In the genomic region with DNA sequence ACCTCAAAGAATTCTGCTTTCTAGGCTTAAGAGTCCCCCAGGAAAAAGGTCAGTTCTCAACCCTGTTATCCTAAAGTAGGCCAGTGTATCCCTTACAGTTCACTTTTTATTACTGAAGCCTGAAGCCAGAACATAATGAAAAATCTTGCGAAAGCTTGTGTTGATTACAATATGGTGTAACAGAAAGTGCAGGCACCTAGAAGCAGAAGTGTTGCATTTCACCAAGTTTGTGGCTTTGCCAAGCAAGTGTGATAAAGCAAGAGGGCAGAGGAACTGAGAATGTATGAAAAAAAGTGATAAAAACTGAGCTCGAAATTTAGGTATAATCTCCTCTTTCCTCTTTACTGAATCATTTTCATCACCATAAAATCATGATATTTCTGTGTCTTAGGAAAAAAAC, we compare ENCODE assay signal across 11 cellular contexts. TPM values are rescaled to one million over a fixed set of nuclear protein-coding genes. Genes with fewer than 3 reads are reported as not detected.
DNase-seq lines count a peak whose midpoint lies in the region; ATAC-seq and TF ChIP-seq lines count a peak whose summit lies in the region.
"Had no signal": no experiment of that assay in that cellular context is flagged by ENCODE, and none has a peak within 500 bp of the region (broad histone marks: within the 10 kb centered on the region; RNA-seq: fewer than 3 reads in every experiment).

No MANE protein-coding gene starts in this region.

- peaks cover 65 to 69% of the 10 kb centered on the region in 2 donors for H3K4me1 Mint-ChIP-seq in natural killer cell

- TF ChIP-seq CTCF in natural killer cell (IDR thresholded peaks at IDR 0.05): no peak

- H3K9me3 Mint-ChIP-seq in natural killer cell: peaks cover 0 to 3% of the 10 kb centered on the region in 2 donors

- 59 to 83% methylated on average over 2 of the region's 2 CpGs for WGBS in aorta, 2 donors

- H3K27me3 Mint-ChIP-seq in natural killer cell (ENCODE audit: low read depth in 2 of 2): no peaks in the 10 kb centered on the region

- peaks cover under 1% of the 10 kb centered on the region for H3K36me3 Mint-ChIP-seq in natural killer cell

- H3K36me3 ChIP-seq in aorta (ENCODE audit: control insufficient read depth in 1 of 2, insufficient read depth in 2 of 2, low read length in 1 of 2): no peaks in the 10 kb centered on the region

- H3K27ac Mint-ChIP-seq in natural killer cell: peak overlapping the region; percentile 82 to 91

- no peaks in the 10 kb centered on the region for H3K9me3 ChIP-seq in aorta (ENCODE audit: control insufficient read depth, low read length)

- intact Hi-C loops in natural killer cell (cut with micrococcal nuclease): loop anchor here (2.0 to 5.0 kb wide), 2 partner anchors 15 to 227 kb away; a partner anchor contains a TSS
- intact Hi-C loops in aorta (cut with DNase I): no loop called here

- no peak overlapping the region for H3K4me3 ChIP-seq in aorta (ENCODE audit: low read length in 2 of 2)
- H3K4me3 ChIP-seq: skin epidermis had no signal

- H3K27ac ChIP-seq in aorta (ENCODE audit: low read depth in 1 of 2, low read length in 2 of 2): no peak overlapping the region

- no peaks in the 10 kb centered on the region for H3K4me1 ChIP-seq in aorta (ENCODE audit: control insufficient read depth in 1 of 2, insufficient read depth in 2 of 2, low read length in 2 of 2)

- DNase-seq in NOMO-1 treated with dmso at 0.1 percent for 144 hours (lab: John Stamatoyannopoulos, UW; ENCODE audit: unreplicated experiment) (peak; percentile 43), natural killer cell (peak; percentile 39), NCI-H1105 treated with DMSO at 0.1 percent for 48 hours (lab: John Stamatoyannopoulos, UW) (no peak), middle frontal gyrus (ENCODE audit: extremely low spot score, low spot score) (no peak), D341Med (ENCODE audit: low spot score) (no peak), aorta (no peak)
- DNase-seq: head of caudate nucleus, NCI-H2107 had no signal

- no peaks in the 10 kb centered on the region for H3K27me3 ChIP-seq in aorta (ENCODE audit: control insufficient read depth in 1 of 2, insufficient read depth in 2 of 2, low read length in 1 of 2)

- ATAC-seq in GM18868 (IDR thresholded peaks at IDR 0.05; ENCODE audit: unreplicated experiment): peak; percentile 89
- peak; percentile 55 for ATAC-seq in HG02642 (IDR thresholded peaks at IDR 0.05; ENCODE audit: poor library complexity, unreplicated experiment)
- ATAC-seq in natural killer cell: peak; percentile 73 to 91 (median 87)
- no peak for ATAC-seq in aorta (ENCODE audit: low FRiP score)

- H3K4me3 Mint-ChIP-seq in natural killer cell: peak overlapping the region; percentile 78

RNA-seq across cellular contexts. Expression of a gene that starts 26.2 kb away (rescaled TPM):
- 100 to 1,000 TPM; 140 to 150 (median 140) TPM for total RNA-seq in natural killer cell
- 10 to 100 TPM; 25.6 to 32.7 TPM for total RNA-seq in aorta
- 10 to 100 TPM in 1 of 2 donors, 1 to 10 TPM in 1; 8.6 to 11.0 TPM for polyA plus RNA-seq in aorta

Comparison
In these comparisons a context has a peak if more than half of its experiments do, and no peak if none do; other contexts are left out.
1. DNase-seq: peak in NOMO-1 treated with dmso at 0.1 percent for 144 hours (single experiment) and natural killer cell (single experiment); none in NCI-H1105 treated with DMSO at 0.1 percent for 48 hours (single experiment), middle frontal gyrus (single experiment), D341Med (single experiment) and aorta (0 of 2).
2. RNA of a gene that starts 26.2 kb away (total RNA-seq): 140 to 150 TPM in natural killer cell; 25.6 to 32.7 TPM in aorta; every median in the first group is over 4 times any median in the second.